In genomic region chr1:116807871-116808450, GRCh38 we compare ENCODE assay signal across 16 cellular contexts. TPM values are rescaled to one million over a fixed set of nuclear protein-coding genes. Genes with fewer than 3 reads are reported as not detected.
DNase-seq lines count a peak whose midpoint lies in the region; ATAC-seq and TF ChIP-seq lines count a peak whose summit lies in the region.
"Had no signal": no experiment of that assay in that cellular context is flagged by ENCODE, and none has a peak within 500 bp of the region (broad histone marks: within the 10 kb centered on the region; RNA-seq: fewer than 3 reads in every experiment).

No MANE protein-coding gene starts in this region.

- H3K4me3 Mint-ChIP-seq in stimulated activated naive CD8-positive, alpha-beta T cell treated with anti-CD3 and anti-CD28 coated beads, Interleukin-15, Interleukin-2, amounts not matched to agents 100 ng/mL and 50 ng/mL, for 24 hours, result peak overlapping the region; percentile 92
- H3K4me3 Mint-ChIP-seq in WTC11, result no peak overlapping the region
- H3K4me3 Mint-ChIP-seq: HFFc6 had no signal

- 63 to 65% methylated on average over 12 of the region's 12 CpGs for WGBS in esophagus squamous epithelium, 2 donors

- H3K9me3 Mint-ChIP-seq in stimulated activated naive CD8-positive, alpha-beta T cell treated with anti-CD3 and anti-CD28 coated beads, Interleukin-15, Interleukin-2, amounts not matched to agents 100 ng/mL and 50 ng/mL, for 24 hours, result peaks cover 13% of the 10 kb centered on the region
- peaks cover 9% of the 10 kb centered on the region for H3K9me3 Mint-ChIP-seq in WTC11
- H3K9me3 Mint-ChIP-seq: HFFc6 had no signal

- TF ChIP-seq CTCF in WTC11 (IDR thresholded peaks at IDR 0.05) (no peak), esophagus squamous epithelium (IDR thresholded peaks at IDR 0.05) (no peak)

- H3K36me3 Mint-ChIP-seq in stimulated activated naive CD8-positive, alpha-beta T cell treated with anti-CD3 and anti-CD28 coated beads, Interleukin-15, Interleukin-2, amounts not matched to agents 100 ng/mL and 50 ng/mL, for 24 hours (ENCODE audit: low read depth), result peaks cover 36% of the 10 kb centered on the region
- peaks cover 6% of the 10 kb centered on the region; the same call in 1 of the 2 replicates for H3K36me3 Mint-ChIP-seq in WTC11

- intact Hi-C loops in esophagus squamous epithelium (cut with DNase I) (no loop called here), Right ventricle myocardium superior (cut with DNase I) (no loop called here)

- H3K4me1 Mint-ChIP-seq in stimulated activated naive CD8-positive, alpha-beta T cell treated with anti-CD3 and anti-CD28 coated beads, Interleukin-15, Interleukin-2, amounts not matched to agents 100 ng/mL and 50 ng/mL, for 24 hours (ENCODE audit: low read depth), result peaks cover 88% of the 10 kb centered on the region
- H3K4me1 Mint-ChIP-seq in WTC11, result peaks cover 18% of the 10 kb centered on the region

- TF ChIP-seq POLR2A in esophagus squamous epithelium (IDR thresholded peaks at IDR 0.05), result no peak

- peaks cover 0 to 8% (median 0%) of the 10 kb centered on the region in 3 donors for H3K9me3 ChIP-seq in esophagus squamous epithelium

- no peaks in the 10 kb centered on the region for H3K27me3 ChIP-seq in esophagus squamous epithelium

- H3K36me3 ChIP-seq in esophagus squamous epithelium, result no peaks in the 10 kb centered on the region
- H3K36me3 ChIP-seq: WERI-Rb-1 had no signal

- DNase-seq in stimulated activated naive CD8-positive, alpha-beta T cell treated with anti-CD3 and anti-CD28 coated beads, Interleukin-15, Interleukin-2, amounts not matched to agents 100 U/mL and 50 U/mL, for 24 hours, result no peak
- no peak for DNase-seq in WTC11 (ENCODE audit: low spot score)
- no peak for DNase-seq in esophagus squamous epithelium (lab: John Stamatoyannopoulos, UW)
- DNase-seq in Right ventricle myocardium superior, result no peak
- no peak for DNase-seq in epidermal melanocyte (ENCODE audit: insufficient read length, low spot score)
- DNase-seq: activated gamma-delta T cell treated with Interleukin-2 at 50 U/mL for 16 hours; GF-D8; HFFc6; NCI-H1436 treated with DMSO at 0.1 percent for 48 hours; stimulated activated CD4-positive, alpha-beta T cell treated with anti-CD3 and anti-CD28 coated beads, Interleukin-2, amount 100 ng/mL, for 24 hours; WERI-Rb-1 had no signal

- no peaks in the 10 kb centered on the region for H3K27me3 Mint-ChIP-seq in stimulated activated naive CD8-positive, alpha-beta T cell treated with anti-CD3 and anti-CD28 coated beads, Interleukin-15, Interleukin-2, amounts not matched to agents 100 ng/mL and 50 ng/mL, for 24 hours
- peaks cover 4% of the 10 kb centered on the region; the same call in 1 of the 2 replicates for H3K27me3 Mint-ChIP-seq in WTC11 (ENCODE audit: low read depth)

- H3K4me1 ChIP-seq in esophagus squamous epithelium, result peaks cover 0 to 33% (median 11%) of the 10 kb centered on the region in 3 donors

- no peak overlapping the region for H3K4me3 ChIP-seq in esophagus squamous epithelium

- H3K27ac Mint-ChIP-seq in stimulated activated naive CD8-positive, alpha-beta T cell treated with anti-CD3 and anti-CD28 coated beads, Interleukin-15, Interleukin-2, amounts not matched to agents 100 ng/mL and 50 ng/mL, for 24 hours, result peak overlapping the region; percentile 96
- peak overlapping the region; percentile 44; the same call in 1 of the 2 replicates for H3K27ac Mint-ChIP-seq in WTC11
- H3K27ac Mint-ChIP-seq: HFFc6 had no signal

- POLR2A ChIA-PET in WTC11 (lab: Charles Lee), result no interaction called here

- ATAC-seq in stimulated activated naive CD8-positive, alpha-beta T cell treated with anti-CD3 and anti-CD28 coated beads, Interleukin-15, Interleukin-2, amounts not matched to agents 100 U/mL and 50 U/mL, for 24 hours, result no peak
- ATAC-seq in WTC11 (peak; percentile 32), Right ventricle myocardium superior (ENCODE audit: poor library complexity) (no peak), GM18870 (IDR thresholded peaks at IDR 0.05; ENCODE audit: unreplicated experiment) (no peak), HG03457 (IDR thresholded peaks at IDR 0.05; ENCODE audit: unreplicated experiment) (no peak)

- CTCF ChIA-PET in WTC11 (lab: Charles Lee), result interaction anchor here (2.1 kb wide), 1 partner anchor 70 kb away, joined by 8 read pairs; no protein-coding TSS in a partner anchor

- H3K27ac ChIP-seq in esophagus squamous epithelium, result peak overlapping the region; percentile 58 to 84 (median 72)
- H3K27ac ChIP-seq: WERI-Rb-1 had no signal

TF ChIP-seq in WTC11, 78 proteins besides CTCF, POLR2A, EP300 and RAD21 (continues in another document):
- TF ChIP-seq ZNF281 (CRISPR knock-in tag; IDR thresholded peaks at IDR 0.05) (no peak), USF2 (CRISPR knock-in tag; IDR thresholded peaks at IDR 0.05) (no peak), TCF7 (CRISPR knock-in tag; IDR thresholded peaks at IDR 0.05; ENCODE audit: low read depth) (no peak), PRDM15 (CRISPR knock-in tag; IDR thresholded peaks at IDR 0.05) (no peak), ZNF219 (CRISPR knock-in tag; IDR thresholded peaks at IDR 0.05; ENCODE audit: borderline replicate concordance) (no peak), ZNF138 (CRISPR knock-in tag; conservative IDR thresholded peaks at IDR 0.05) (no peak), PREB (CRISPR knock-in tag; IDR thresholded peaks at IDR 0.05; ENCODE audit: borderline replicate concordance) (no peak), MXD4 (CRISPR knock-in tag; IDR thresholded peaks at IDR 0.05; ENCODE audit: borderline replicate concordance) (no peak), NFE2L1 (CRISPR knock-in tag; IDR thresholded peaks at IDR 0.05) (no peak)

RNA-seq across cellular contexts. Expression of gene CD2, which starts 53.7 kb away (rescaled TPM):
- total RNA-seq in WTC11 (2021), result 0.13 to 0.44 TPM (median 0.32 TPM) in 3 replicates
- 10 to 100 TPM in 1 of 4 donors, 1 to 10 TPM in 3; 2.1 to 14.7 (median 5.1) TPM for total RNA-seq in esophagus squamous epithelium
- 0.51 TPM for total RNA-seq in Right ventricle myocardium superior
- total RNA-seq: chondrocyte, HFFc6, pulmonary artery endothelial cell had no signal
